In genomic region chr22:46775364-46775758, GRCh38 we compare ENCODE assay signal across 10 cellular contexts. TPM values are rescaled to one million over a fixed set of nuclear protein-coding genes. Genes with fewer than 3 reads are reported as not detected.
A peak's percentile ranks its signal among the peaks of the same experiment; 100 is the strongest.
DNase-seq lines count a peak whose midpoint lies in the region; ATAC-seq and TF ChIP-seq lines count a peak whose summit lies in the region.
"Had no signal": no experiment of that assay in that cellular context is flagged by ENCODE, and none has a peak within 500 bp of the region (broad histone marks: within the 10 kb centered on the region; RNA-seq: fewer than 3 reads in every experiment).

No MANE protein-coding gene starts in this region.

- no peak overlapping the region for H4K5ac ChIP-seq in mesendoderm (ENCODE audit: low read length)

- POLR2A ChIA-PET in activated CD8-positive, alpha-beta T cell treated with anti-CD3 and anti-CD28 coated beads, Interleukin-2, amount 10 ng/mL, durations not matched to agents 7 days and 5 days (lab: Charles Lee) = interaction anchor here (0.6 to 3.1 kb wide), 2 partner anchors 12 to 26 kb away, joined by 4 to 25 read pairs; partner anchors contain the start of gene TBC1D22A

- H3K4me2 ChIP-seq in BLaER1 (peak overlapping the region; percentile 94), mesendoderm (ENCODE audit: low read length) (no peak overlapping the region)
- H3K4me2 ChIP-seq: SK-N-SH had no signal

- H3K9me3 ChIP-seq in BLaER1 = no peaks in the 10 kb centered on the region
- H3K9me3 ChIP-seq: SK-N-SH had no signal

- no peak overlapping the region for H3K4ac ChIP-seq in mesendoderm (ENCODE audit: low read depth, low read length)

- no peaks in the 10 kb centered on the region for H3K9me3 Mint-ChIP-seq in activated CD8-positive, alpha-beta T cell treated with anti-CD3 and anti-CD28 coated beads, Interleukin-2, amount 10 ng/mL, durations not matched to agents 7 days and 5 days (ENCODE audit: insufficient read depth)

- no peak overlapping the region for H2BK5ac ChIP-seq in mesendoderm (ENCODE audit: low read length)

- WGBS in mesendoderm (ENCODE audit: extremely low coverage, insufficient coverage, low lambda C conversion rate) = no CpG with 5 or more reads among the region's 6 CpGs

- no peak overlapping the region for H2AK5ac ChIP-seq in mesendoderm (ENCODE audit: low read length)

- H4K20me1 ChIP-seq in BLaER1 = peaks cover 79% of the 10 kb centered on the region

- H3K27me3 ChIP-seq in BLaER1 (no peaks in the 10 kb centered on the region), mesendoderm (ENCODE audit: insufficient read depth, low read length, poor library complexity) (no peaks in the 10 kb centered on the region)

- H2BK120ac ChIP-seq in mesendoderm (ENCODE audit: low read depth, low read length) = no peak overlapping the region

- DNase-seq in GM12865 (ENCODE audit: low read depth) (peak; percentile 36), mesendoderm (no peak), activated gamma-delta T cell treated with Interleukin-2 at 50 U/mL for 16 hours (no peak), GM19238 (ENCODE audit: insufficient read length, low spot score) (no peak), ACHN (no peak)
- no peak for DNase-seq in activated CD8-positive, alpha-beta T cell treated with anti-CD3 and anti-CD28 coated beads, Interleukin-2, amount 10 ng/mL, durations not matched to agents 7 days and 5 days
- DNase-seq: NCI-H2107, SK-N-SH had no signal

- peak overlapping the region; percentile 46 for H3K4me3 ChIP-seq in BLaER1
- H3K4me3 ChIP-seq in GM12865 (ENCODE audit: low read depth, low read length) = peak overlapping the region; percentile 52
- H3K4me3 ChIP-seq in mesendoderm (ENCODE audit: low read length) = no peak overlapping the region

- H3K36me3 Mint-ChIP-seq in activated CD8-positive, alpha-beta T cell treated with anti-CD3 and anti-CD28 coated beads, Interleukin-2, amount 10 ng/mL, durations not matched to agents 7 days and 5 days (ENCODE audit: low read depth) = peaks cover 31% of the 10 kb centered on the region

- H3K79me2 ChIP-seq in mesendoderm (ENCODE audit: control insufficient read depth, insufficient read depth, low read length) = peaks cover 29% of the 10 kb centered on the region

- H3K27ac ChIP-seq in BLaER1 = peak overlapping the region; percentile 76
- H3K27ac ChIP-seq in mesendoderm (ENCODE audit: low read depth, low read length) = no peak overlapping the region

- H3K9ac ChIP-seq in BLaER1 (peak overlapping the region; percentile 66), mesendoderm (ENCODE audit: low read length) (peak overlapping the region; percentile 6)
- H3K9ac ChIP-seq: SK-N-SH had no signal

- ATAC-seq in activated CD8-positive, alpha-beta T cell treated with anti-CD3 and anti-CD28 coated beads, Interleukin-2, amount 10 ng/mL, durations not matched to agents 7 days and 5 days = no peak
- ATAC-seq in GM21576 (IDR thresholded peaks at IDR 0.05; ENCODE audit: unreplicated experiment) = no peak

- peak overlapping the region; percentile 81 for H3K27ac Mint-ChIP-seq in activated CD8-positive, alpha-beta T cell treated with anti-CD3 and anti-CD28 coated beads, Interleukin-2, amount 10 ng/mL, durations not matched to agents 7 days and 5 days

- no peaks in the 10 kb centered on the region for H3K27me3 Mint-ChIP-seq in activated CD8-positive, alpha-beta T cell treated with anti-CD3 and anti-CD28 coated beads, Interleukin-2, amount 10 ng/mL, durations not matched to agents 7 days and 5 days (ENCODE audit: low read depth)

- no peak overlapping the region for H2BK15ac ChIP-seq in mesendoderm (replicated peaks; ENCODE audit: low read depth)

- no peak overlapping the region for H4K8ac ChIP-seq in mesendoderm (ENCODE audit: low read depth, low read length)

- H3K56ac ChIP-seq in mesendoderm (ENCODE audit: low read length) = peak overlapping the region; percentile 30

- TF ChIP-seq CTCF in GM12865 (IDR thresholded peaks at IDR 0.05; ENCODE audit: insufficient read depth, low read depth, low read length, missing control alignments) = no peak

- peak overlapping the region; percentile 59 for H3K4me3 Mint-ChIP-seq in activated CD8-positive, alpha-beta T cell treated with anti-CD3 and anti-CD28 coated beads, Interleukin-2, amount 10 ng/mL, durations not matched to agents 7 days and 5 days

- H3K4me1 ChIP-seq in BLaER1 (peaks cover 74% of the 10 kb centered on the region), mesendoderm (ENCODE audit: control insufficient read depth, low read depth, low read length) (peaks cover 12% of the 10 kb centered on the region)

- peaks cover 24% of the 10 kb centered on the region for H3K79me1 ChIP-seq in mesendoderm (ENCODE audit: low read length)

- peaks cover 58% of the 10 kb centered on the region for H3K4me1 Mint-ChIP-seq in activated CD8-positive, alpha-beta T cell treated with anti-CD3 and anti-CD28 coated beads, Interleukin-2, amount 10 ng/mL, durations not matched to agents 7 days and 5 days (ENCODE audit: low read depth)

- in situ Hi-C loops in ACHN (cut with HindIII; ENCODE audit: low pct_ligation_motif_present, low pct_unique_long_range_greater_than_20kb, low sequenced_read_pairs) = no loop called here

- CTCF ChIA-PET in activated CD8-positive, alpha-beta T cell treated with anti-CD3 and anti-CD28 coated beads, Interleukin-2, amount 10 ng/mL, durations not matched to agents 7 days and 5 days (lab: Charles Lee) = interaction anchor here (1.2 to 3.1 kb wide), 3 partner anchors 12 to 23 kb away, joined by 6 to 19 read pairs (median 10); partner anchors contain the start of gene TBC1D22A

- H3K18ac ChIP-seq in mesendoderm (ENCODE audit: low read length) = no peak overlapping the region

- H3K23ac ChIP-seq in mesendoderm (ENCODE audit: low read length) = peak overlapping the region; percentile 31

- H3K36me3 ChIP-seq in BLaER1 (peaks cover 3% of the 10 kb centered on the region; the same call in 1 of the 2 replicates), mesendoderm (ENCODE audit: control insufficient read depth, insufficient read depth, low read length) (no peaks in the 10 kb centered on the region)

RNA-seq across cellular contexts. Expression of gene TBC1D22A, which starts 12.9 kb away (rescaled TPM):
- total RNA-seq in activated CD8-positive, alpha-beta T cell treated with anti-CD3 and anti-CD28 coated beads, Interleukin-2, amount 10 ng/mL, durations not matched to agents 7 days and 5 days = 10 to 100 TPM; 34.1 to 38.7 TPM
- polyA plus RNA-seq in mesendoderm (2013, experiment 1 of 2) = 11.9 TPM
- 11.3 TPM for polyA plus RNA-seq in mesendoderm (2013, experiment 2 of 2)

RNA-seq across cellular contexts. Expression of gene CERK, which starts 37.3 kb away (rescaled TPM):
- 10 to 100 TPM; 61.1 to 65.6 TPM for total RNA-seq in activated CD8-positive, alpha-beta T cell treated with anti-CD3 and anti-CD28 coated beads, Interleukin-2, amount 10 ng/mL, durations not matched to agents 7 days and 5 days
- 26.7 TPM for polyA plus RNA-seq in mesendoderm (2013, experiment 1 of 2)
- polyA plus RNA-seq in mesendoderm (2013, experiment 2 of 2) = 26.7 TPM
